ENCODE assay signal across 16 cellular contexts in the genomic region with DNA sequence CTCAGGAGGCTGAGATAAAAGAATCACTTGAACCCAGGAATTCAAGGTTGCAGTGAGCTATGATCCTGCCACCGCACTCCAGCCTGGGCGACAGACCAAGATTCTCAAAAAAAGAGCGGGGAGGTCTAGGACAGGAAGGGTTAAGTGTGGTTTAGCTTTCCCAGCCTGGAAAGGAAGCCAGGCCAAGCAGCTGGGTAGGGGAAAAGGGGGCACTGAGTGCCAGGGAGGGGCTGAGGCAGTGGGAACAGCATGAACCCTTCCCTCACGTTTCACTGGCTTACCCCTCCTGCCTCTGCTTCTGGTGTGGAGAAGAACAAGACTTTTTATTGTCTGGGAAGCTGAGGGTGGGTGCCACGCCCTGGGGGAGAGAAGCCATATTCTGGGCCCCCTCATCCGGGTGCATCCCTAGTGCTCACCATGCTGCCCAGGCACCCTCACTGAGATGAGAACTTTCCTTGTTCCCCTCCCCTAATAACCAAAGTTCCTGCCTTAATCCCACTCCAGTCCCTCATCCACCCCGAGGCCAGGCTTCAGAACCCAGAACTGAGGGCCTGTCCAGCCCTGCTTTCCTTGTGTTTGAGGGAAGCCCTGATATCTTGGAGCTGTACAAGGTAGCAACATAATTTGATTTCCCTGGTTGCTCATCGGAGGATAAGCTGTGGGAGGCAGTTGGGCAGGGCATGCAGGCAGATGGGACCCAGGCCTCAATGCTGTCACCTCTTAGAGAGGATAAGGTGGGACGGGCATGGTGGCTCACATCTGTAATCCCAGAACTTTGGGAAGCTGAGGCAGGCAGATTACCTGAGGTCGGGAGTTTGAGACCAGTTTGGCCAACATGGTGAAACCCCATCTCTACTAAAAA. TPM values are rescaled to one million over a fixed set of nuclear protein-coding genes. Genes with fewer than 3 reads are reported as not detected.
DNase-seq lines count a peak whose midpoint lies in the region; ATAC-seq and TF ChIP-seq lines count a peak whose summit lies in the region.
"Had no signal": no experiment of that assay in that cellular context is flagged by ENCODE, and none has a peak within 500 bp of the region (broad histone marks: within the 10 kb centered on the region; RNA-seq: fewer than 3 reads in every experiment).

No MANE protein-coding gene starts in this region.

- H3K27ac Mint-ChIP-seq in natural killer cell treated with Interleukin-12 subunit alpha and Interleukin-12 subunit beta and Interleukin-15 and Interleukin-18, amount 100 ng/mL, for 72 hours, result no peak overlapping the region
- H3K27ac Mint-ChIP-seq in natural killer cell, result peak overlapping the region in 1 of 2 donors; percentile 93
- H3K27ac Mint-ChIP-seq in dendritic cell treated with granulocyte-macrophage colony-stimulating factor and Interleukin-4, amounts not matched to agents 40 ng/mL and 50 ng/mL, for 4 days, result peak overlapping the region; percentile 71
- H3K27ac Mint-ChIP-seq in osteocyte (ENCODE audit: unreplicated experiment), result peak overlapping the region; percentile 99
- H3K27ac Mint-ChIP-seq in T-helper 2 cell treated with Interferon-gamma antibody and Interleukin-4, amounts not matched to agents 5 μg/mL and 100 μg/mL, for 36 hours, result no peak overlapping the region
- H3K27ac Mint-ChIP-seq: B cell had no signal

- intact Hi-C loops in natural killer cell (cut with micrococcal nuclease), result no loop called here
- intact Hi-C loops in dendritic cell treated with granulocyte-macrophage colony-stimulating factor and Interleukin-4, amounts not matched to agents 40 ng/mL and 50 ng/mL, for 4 days (cut with micrococcal nuclease), result no loop called here

- H3K4me3 Mint-ChIP-seq in natural killer cell treated with Interleukin-12 subunit alpha and Interleukin-12 subunit beta and Interleukin-15 and Interleukin-18, amount 100 ng/mL, for 72 hours, result peak overlapping the region; percentile 15
- no peak overlapping the region for H3K4me3 Mint-ChIP-seq in natural killer cell
- no peak overlapping the region for H3K4me3 Mint-ChIP-seq in dendritic cell treated with granulocyte-macrophage colony-stimulating factor and Interleukin-4, amounts not matched to agents 40 ng/mL and 50 ng/mL, for 4 days
- H3K4me3 Mint-ChIP-seq in osteocyte (ENCODE audit: unreplicated experiment), result no peak overlapping the region
- no peak overlapping the region for H3K4me3 Mint-ChIP-seq in T-helper 2 cell treated with Interferon-gamma antibody and Interleukin-4, amounts not matched to agents 5 μg/mL and 100 μg/mL, for 36 hours
- H3K4me3 Mint-ChIP-seq: activated T-helper 1 cell treated with anti-CD3 and anti-CD28 coated beads, Interleukin-12 subunit alpha, Interleukin-12 subunit beta, Interleukin-2, Interleukin-4 antibody, amounts not matched to agents 30 ng/mL and 10 ng/mL and 1 ng/mL, durations not matched to agents 14 hours and 24 hours and 36 hours had no signal

- DNase-seq in natural killer cell treated with Interleukin-12 subunit alpha and Interleukin-12 subunit beta and Interleukin-15 and Interleukin-18, amount 100 ng/mL, for 72 hours (ENCODE audit: low spot score), result no peak
- DNase-seq in natural killer cell, result no peak
- DNase-seq in osteocyte (ENCODE audit: extremely low spot score, unreplicated experiment), result no peak
- no peak for DNase-seq in NCI-H2196 (lab: John Stamatoyannopoulos, UW; ENCODE audit: unreplicated experiment)
- no peak for DNase-seq in T-helper 2 cell treated with Interferon-gamma antibody and Interleukin-4, amounts not matched to agents 5 μg/mL and 100 μg/mL, for 36 hours (ENCODE audit: low spot score)
- DNase-seq in glomerular visceral epithelial cell (ENCODE audit: extremely low spot score), result no peak
- DNase-seq: GDM1, NCI-H187 had no signal

- peaks cover 18 to 29% of the 10 kb centered on the region in 2 donors for H3K27me3 Mint-ChIP-seq in natural killer cell treated with Interleukin-12 subunit alpha and Interleukin-12 subunit beta and Interleukin-15 and Interleukin-18, amount 100 ng/mL, for 72 hours
- H3K27me3 Mint-ChIP-seq in natural killer cell (ENCODE audit: low read depth in 2 of 2) (peaks cover 0 to 32% of the 10 kb centered on the region in 2 donors), osteocyte (ENCODE audit: unreplicated experiment) (no peaks in the 10 kb centered on the region)
- H3K27me3 Mint-ChIP-seq in dendritic cell treated with granulocyte-macrophage colony-stimulating factor and Interleukin-4, amounts not matched to agents 40 ng/mL and 50 ng/mL, for 4 days, result peaks cover 50% of the 10 kb centered on the region
- no peaks in the 10 kb centered on the region for H3K27me3 Mint-ChIP-seq in T-helper 2 cell treated with Interferon-gamma antibody and Interleukin-4, amounts not matched to agents 5 μg/mL and 100 μg/mL, for 36 hours (ENCODE audit: low read depth)

- H3K9me3 Mint-ChIP-seq in natural killer cell treated with Interleukin-12 subunit alpha and Interleukin-12 subunit beta and Interleukin-15 and Interleukin-18, amount 100 ng/mL, for 72 hours, result no peaks in the 10 kb centered on the region
- H3K9me3 Mint-ChIP-seq in natural killer cell (no peaks in the 10 kb centered on the region), osteocyte (ENCODE audit: unreplicated experiment) (no peaks in the 10 kb centered on the region)
- H3K9me3 Mint-ChIP-seq in dendritic cell treated with granulocyte-macrophage colony-stimulating factor and Interleukin-4, amounts not matched to agents 40 ng/mL and 50 ng/mL, for 4 days, result no peaks in the 10 kb centered on the region
- H3K9me3 Mint-ChIP-seq in T-helper 2 cell treated with Interferon-gamma antibody and Interleukin-4, amounts not matched to agents 5 μg/mL and 100 μg/mL, for 36 hours, result no peaks in the 10 kb centered on the region
- H3K9me3 Mint-ChIP-seq: activated T-helper 1 cell treated with anti-CD3 and anti-CD28 coated beads, Interleukin-12 subunit alpha, Interleukin-12 subunit beta, Interleukin-2, Interleukin-4 antibody, amounts not matched to agents 30 ng/mL and 10 ng/mL and 1 ng/mL, durations not matched to agents 14 hours and 24 hours and 36 hours had no signal

- TF ChIP-seq CTCF in natural killer cell (IDR thresholded peaks at IDR 0.05) (no peak), osteocyte (IDR thresholded peaks at IDR 0.05) (no peak)

- no peaks in the 10 kb centered on the region for H3K36me3 Mint-ChIP-seq in natural killer cell treated with Interleukin-12 subunit alpha and Interleukin-12 subunit beta and Interleukin-15 and Interleukin-18, amount 100 ng/mL, for 72 hours
- H3K36me3 Mint-ChIP-seq in natural killer cell (no peaks in the 10 kb centered on the region), osteocyte (ENCODE audit: unreplicated experiment) (peaks cover 2% of the 10 kb centered on the region)
- peaks cover 43% of the 10 kb centered on the region for H3K36me3 Mint-ChIP-seq in dendritic cell treated with granulocyte-macrophage colony-stimulating factor and Interleukin-4, amounts not matched to agents 40 ng/mL and 50 ng/mL, for 4 days (ENCODE audit: low read depth)
- peaks cover 4% of the 10 kb centered on the region for H3K36me3 Mint-ChIP-seq in T-helper 2 cell treated with Interferon-gamma antibody and Interleukin-4, amounts not matched to agents 5 μg/mL and 100 μg/mL, for 36 hours (ENCODE audit: low read depth)

- no peak for ATAC-seq in natural killer cell treated with Interleukin-12 subunit alpha and Interleukin-12 subunit beta and Interleukin-15 and Interleukin-18, amount 100 ng/mL, for 72 hours
- ATAC-seq in natural killer cell (no peak), GM21526 (IDR thresholded peaks at IDR 0.05; ENCODE audit: low FRiP score, unreplicated experiment) (no peak)
- ATAC-seq: K562 had no signal

- peaks cover 28 to 37% of the 10 kb centered on the region in 2 donors for H3K4me1 Mint-ChIP-seq in natural killer cell treated with Interleukin-12 subunit alpha and Interleukin-12 subunit beta and Interleukin-15 and Interleukin-18, amount 100 ng/mL, for 72 hours (ENCODE audit: low read depth in 2 of 2)
- peaks cover 20 to 35% of the 10 kb centered on the region in 2 donors for H3K4me1 Mint-ChIP-seq in natural killer cell
- H3K4me1 Mint-ChIP-seq in dendritic cell treated with granulocyte-macrophage colony-stimulating factor and Interleukin-4, amounts not matched to agents 40 ng/mL and 50 ng/mL, for 4 days (ENCODE audit: low read depth), result peaks cover 46% of the 10 kb centered on the region
- peaks cover 48% of the 10 kb centered on the region for H3K4me1 Mint-ChIP-seq in osteocyte (ENCODE audit: unreplicated experiment)
- H3K4me1 Mint-ChIP-seq in T-helper 2 cell treated with Interferon-gamma antibody and Interleukin-4, amounts not matched to agents 5 μg/mL and 100 μg/mL, for 36 hours (ENCODE audit: low read depth), result peaks cover 27% of the 10 kb centered on the region

RNA-seq across cellular contexts. Expression of a gene that starts 2.0 kb away (rescaled TPM):
- total RNA-seq in natural killer cell treated with Interleukin-12 subunit alpha and Interleukin-12 subunit beta and Interleukin-15 and Interleukin-18, amount 100 ng/mL, for 72 hours, result 10 to 100 TPM; 21.4 to 67.6 TPM
- total RNA-seq in natural killer cell, result 100 to 1,000 TPM; 201 to 504 (median 273) TPM
- total RNA-seq in osteocyte, result 733 and 792 TPM in 2 replicates

RNA-seq across cellular contexts. Expression of a gene that starts 30.2 kb away (rescaled TPM):
- under 1 TPM; 0.06 to 0.07 TPM for total RNA-seq in natural killer cell treated with Interleukin-12 subunit alpha and Interleukin-12 subunit beta and Interleukin-15 and Interleukin-18, amount 100 ng/mL, for 72 hours
- total RNA-seq in natural killer cell (under 1 TPM; 0.05 to 0.16 (median 0.14) TPM), osteocyte (19.8 and 20.7 TPM in 2 replicates)

RNA-seq across cellular contexts. Expression of a gene that starts 40.9 kb away (rescaled TPM):
- 10 to 100 TPM in 1 of 2 donors, 1 to 10 TPM in 1; 3.9 to 16.6 TPM for total RNA-seq in natural killer cell treated with Interleukin-12 subunit alpha and Interleukin-12 subunit beta and Interleukin-15 and Interleukin-18, amount 100 ng/mL, for 72 hours
- 10 to 100 TPM in 1 of 3 donors, 1 to 10 TPM in 2; 2.6 to 13.0 (median 7.0) TPM for total RNA-seq in natural killer cell
- total RNA-seq in osteocyte, result 1.6 and 1.8 TPM in 2 replicates

RNA-seq across cellular contexts. Expression of a gene that starts 51.5 kb away (rescaled TPM):
- not detected for total RNA-seq in natural killer cell treated with Interleukin-12 subunit alpha and Interleukin-12 subunit beta and Interleukin-15 and Interleukin-18, amount 100 ng/mL, for 72 hours
- total RNA-seq in natural killer cell, result under 1 TPM in 1 of 3 donors, not detected in 2; 0.82 TPM
- total RNA-seq in osteocyte, result not detected in 2 replicates
- total RNA-seq: cerebellum, frontal cortex, OCI-LY7 had no signal

RNA-seq across cellular contexts. Expression of a gene that starts 57.9 kb away (rescaled TPM):
- total RNA-seq in natural killer cell treated with Interleukin-12 subunit alpha and Interleukin-12 subunit beta and Interleukin-15 and Interleukin-18, amount 100 ng/mL, for 72 hours, result 10 to 100 TPM; 34.0 to 35.6 TPM
- total RNA-seq in natural killer cell (10 to 100 TPM; 23.5 to 26.1 (median 24.6) TPM), osteocyte (56.2 and 59.9 TPM in 2 replicates)

Comparison
In these comparisons a context has a peak if more than half of its experiments do, and no peak if none do; other contexts are left out.
1. H3K27ac Mint-ChIP-seq: peak in dendritic cell treated with granulocyte-macrophage colony-stimulating factor and Interleukin-4, amounts not matched to agents 40 ng/mL and 50 ng/mL, for 4 days (single experiment) and osteocyte (single experiment); none in natural killer cell treated with Interleukin-12 subunit alpha and Interleukin-12 subunit beta and Interleukin-15 and Interleukin-18, amount 100 ng/mL, for 72 hours (0 of 2) and T-helper 2 cell treated with Interferon-gamma antibody and Interleukin-4, amounts not matched to agents 5 μg/mL and 100 μg/mL, for 36 hours (single experiment).
2. RNA of a gene that starts 30.2 kb away (total RNA-seq): 19.8 to 20.7 TPM in osteocyte; 0.05 to 0.16 TPM in natural killer cell and 0.06 to 0.07 TPM in natural killer cell treated with Interleukin-12 subunit alpha and Interleukin-12 subunit beta and Interleukin-15 and Interleukin-18, amount 100 ng/mL, for 72 hours; every median in the first group is over 10 times any median in the second.